Comparison of ENCODE assay signal across 1 cellular context in genomic region chr20:32731882-32732266, GRCh38.
TF ChIP-seq lines count a peak whose summit lies in the region.

No MANE protein-coding gene starts in this region.

TF ChIP-seq in HepG2, 621 proteins besides CTCF, POLR2A, EP300 and RAD21 (continued from another document and continues in another):
- 0 out of 2 replicates have a peak, but pooled peaks have one; percentile 62 for TF ChIP-seq ZNF850 (CRISPR knock-in tag; conservative IDR thresholded peaks at IDR 0.05)
- TF ChIP-seq NR2F1 (CRISPR knock-in tag; IDR thresholded peaks at IDR 0.05) = peak in 1 of 2 experiments; percentile 31; a peak in 1 of 4 replicates
- no peak for TF ChIP-seq PRPF4 (IDR thresholded peaks at IDR 0.05; ENCODE audit: low read depth, low read length, poor library complexity, severe bottlenecking)
- peak; percentile 97 for TF ChIP-seq CEBPG (CRISPR knock-in tag; IDR thresholded peaks at IDR 0.05)
- no peak for TF ChIP-seq ZNF772 (CRISPR knock-in tag; IDR thresholded peaks at IDR 0.05)
- TF ChIP-seq ZFP1 (CRISPR knock-in tag; IDR thresholded peaks at IDR 0.05) = no peak; the same call in 1 of the 2 replicates
- TF ChIP-seq CEBPB (IDR thresholded peaks at IDR 0.05; ENCODE audit: borderline replicate concordance, low read depth, low read length) = peak; percentile 96
- peak; percentile 66 for TF ChIP-seq THRA (CRISPR knock-in tag; IDR thresholded peaks at IDR 0.05; ENCODE audit: borderline replicate concordance)
- TF ChIP-seq ZNF782 (CRISPR knock-in tag; IDR thresholded peaks at IDR 0.05; ENCODE audit: borderline replicate concordance) = no peak
- TF ChIP-seq HDAC1 (CRISPR knock-in tag; IDR thresholded peaks at IDR 0.05) = peak; percentile 70
- TF ChIP-seq ZNF136 (CRISPR knock-in tag; IDR thresholded peaks at IDR 0.05; ENCODE audit: low read depth) = no peak
- peak; percentile 74; the same call in 1 of the 2 replicates for TF ChIP-seq SKIL (CRISPR knock-in tag; IDR thresholded peaks at IDR 0.05; ENCODE audit: borderline replicate concordance)
- TF ChIP-seq CERS6 (CRISPR knock-in tag; IDR thresholded peaks at IDR 0.05) = no peak
- TF ChIP-seq BCL6 (CRISPR knock-in tag; IDR thresholded peaks at IDR 0.05) = peak; percentile 86
- 0 out of 2 replicates have a peak, but pooled peaks have one; percentile 72 for TF ChIP-seq KDM3A (CRISPR knock-in tag; IDR thresholded peaks at IDR 0.05; ENCODE audit: low read depth)
- no peak for TF ChIP-seq ZNF563 (CRISPR knock-in tag; IDR thresholded peaks at IDR 0.05)
- peak; percentile 77 for TF ChIP-seq ZMYM3 (CRISPR knock-in tag; IDR thresholded peaks at IDR 0.05)
- no peak for TF ChIP-seq ZSCAN25 (CRISPR knock-in tag; IDR thresholded peaks at IDR 0.05)
- TF ChIP-seq LCORL (IDR thresholded peaks at IDR 0.05) = no peak
- peak; percentile 77 for TF ChIP-seq LCORL (CRISPR knock-in tag; IDR thresholded peaks at IDR 0.05)
- no peak for TF ChIP-seq CBX1 (IDR thresholded peaks at IDR 0.05; ENCODE audit: low read depth)
- TF ChIP-seq U2AF1 (optimal IDR thresholded peaks at IDR 0.05; ENCODE audit: low read depth, low read length) = no peak
- TF ChIP-seq ZGPAT (CRISPR knock-in tag; IDR thresholded peaks at IDR 0.05) = 0 out of 2 replicates have a peak, but pooled peaks have one; percentile 44
- TF ChIP-seq ZNF609 (CRISPR knock-in tag; IDR thresholded peaks at IDR 0.05; ENCODE audit: borderline replicate concordance) = peak; percentile 23; the same call in 1 of the 2 replicates
- TF ChIP-seq ZNF12 (CRISPR knock-in tag; IDR thresholded peaks at IDR 0.05) = peak; percentile 73; the same call in 1 of the 2 replicates
- TF ChIP-seq NCOA2 (CRISPR knock-in tag; IDR thresholded peaks at IDR 0.05) = peak; percentile 62; the same call in 1 of the 2 replicates
- no peak for TF ChIP-seq IRF9 (CRISPR knock-in tag; IDR thresholded peaks at IDR 0.05; ENCODE audit: borderline replicate concordance)
- TF ChIP-seq GTF3A (CRISPR knock-in tag; conservative IDR thresholded peaks at IDR 0.05) = no peak
- TF ChIP-seq FOXA3 (CRISPR knock-in tag; IDR thresholded peaks at IDR 0.05) = 0 out of 2 replicates have a peak, but pooled peaks have one; percentile 20
- no peak for TF ChIP-seq PCBP2 (optimal IDR thresholded peaks at IDR 0.05; ENCODE audit: low read depth, low read length, poor library complexity, severe bottlenecking)
- TF ChIP-seq UBTF (CRISPR knock-in tag; IDR thresholded peaks at IDR 0.05) = 0 out of 2 replicates have a peak, but pooled peaks have one; percentile 25
- no peak for TF ChIP-seq HNRNPK (IDR thresholded peaks at IDR 0.05; ENCODE audit: low read depth, low read length, poor library complexity, severe bottlenecking)
- TF ChIP-seq DBP (CRISPR knock-in tag; IDR thresholded peaks at IDR 0.05; ENCODE audit: not compliant biosample characterization) = no peak
- TF ChIP-seq ZNF362 (CRISPR knock-in tag; IDR thresholded peaks at IDR 0.05; ENCODE audit: borderline replicate concordance) = peak; percentile 93
- no peak for TF ChIP-seq HMGXB3 (CRISPR knock-in tag; IDR thresholded peaks at IDR 0.05; ENCODE audit: borderline replicate concordance)
- no peak for TF ChIP-seq ZNF737 (CRISPR knock-in tag; IDR thresholded peaks at IDR 0.05; ENCODE audit: borderline replicate concordance)
- TF ChIP-seq NFKBIZ (CRISPR knock-in tag; IDR thresholded peaks at IDR 0.05) = no peak
